20 cellular contexts compared by ENCODE assay signal in genomic region chr5:31936699-31937098, GRCh38.
DNase-seq lines count a peak whose midpoint lies in the region; ATAC-seq and TF ChIP-seq lines count a peak whose summit lies in the region.
"Had no signal": no experiment of that assay in that cellular context is flagged by ENCODE, and none has a peak within 500 bp of the region (broad histone marks: within the 10 kb centered on the region; RNA-seq: fewer than 3 reads in every experiment).

No MANE protein-coding gene starts in this region.

- TF ChIP-seq CTCF in lung (IDR thresholded peaks at IDR 0.05; ENCODE audit: control extremely low read depth, extremely low read depth) (no peak), upper lobe of left lung (IDR thresholded peaks at IDR 0.05) (no peak)

- DNase-seq in NCI-H2107 treated with DMSO at 0.1 percent for 48 hours (lab: John Stamatoyannopoulos, UW; ENCODE audit: unreplicated experiment), result peak; percentile 38
- DNase-seq in NCI-H2107 (lab: John Stamatoyannopoulos, UW), result no peak
- DNase-seq in lung (ENCODE audit: low spot score), result no peak
- no peak for DNase-seq in upper lobe of left lung
- no peak for DNase-seq in NCI-H345 treated with DMSO at 0.1 percent for 48 hours (lab: John Stamatoyannopoulos, UW; ENCODE audit: unreplicated experiment)
- no peak for DNase-seq in GDM1 (lab: John Stamatoyannopoulos, UW)
- DNase-seq: 8988T; activated B cell treated with CpG ODN at 0.5 μM for 24 hours; activated CD4-positive, alpha-beta memory T cell treated with anti-CD3 and anti-CD28 coated beads, Interleukin-2, amount 10 ng/mL, durations not matched to agents 7 days and 5 days; activated naive CD4-positive, alpha-beta T cell treated with Interleukin-2 at 50 U/mL for 16 hours; effector CD4-positive, alpha-beta T cell; glutamatergic neuron; HCEC 1CT; NCI-H1048; NCI-H2029; NCI-H524 treated with DMSO at 0.1 percent for 48 hours; right lobe of liver had no signal

- H3K4me1 ChIP-seq in esophagus (ENCODE audit: control insufficient read depth in 2 of 2, insufficient read depth in 2 of 2, low read length in 1 of 2), result peaks cover 6 to 16% of the 10 kb centered on the region in 2 donors
- peaks cover 9% of the 10 kb centered on the region in 2 donors for H3K4me1 ChIP-seq in lung (ENCODE audit: control insufficient read depth in 2 of 2, insufficient read depth in 2 of 2, low read length in 2 of 2)
- H3K4me1 ChIP-seq in upper lobe of left lung, result peaks cover 4 to 21% (median 15%) of the 10 kb centered on the region in 4 donors
- H3K4me1 ChIP-seq: right lobe of liver had no signal

- no peak for TF ChIP-seq EP300 in upper lobe of left lung (IDR thresholded peaks at IDR 0.05)

- peaks cover 0 to 2% of the 10 kb centered on the region in 2 donors for H3K36me3 ChIP-seq in esophagus (ENCODE audit: control insufficient read depth in 2 of 2, insufficient read depth in 2 of 2, low read length in 1 of 2)
- no peaks in the 10 kb centered on the region for H3K36me3 ChIP-seq in lung (ENCODE audit: control insufficient read depth in 2 of 2, insufficient read depth in 2 of 2, low read length in 2 of 2)
- no peaks in the 10 kb centered on the region for H3K36me3 ChIP-seq in upper lobe of left lung
- H3K36me3 ChIP-seq: right lobe of liver had no signal

- peak overlapping the region; percentile 88 to 97 for H3K27ac ChIP-seq in esophagus (ENCODE audit: low read depth in 2 of 2, low read length in 1 of 2)
- peak overlapping the region in 1 of 2 donors; percentile 37 for H3K27ac ChIP-seq in lung (ENCODE audit: low read depth in 1 of 2, low read length in 1 of 2)
- peak overlapping the region; percentile 16 to 64 (median 53) for H3K27ac ChIP-seq in upper lobe of left lung
- H3K27ac ChIP-seq: right lobe of liver, SK-N-MC had no signal

- no peak for ATAC-seq in lung (ENCODE audit: insufficient read depth, low FRiP score)
- peak; percentile 11 to 12 for ATAC-seq in upper lobe of left lung (ENCODE audit: low FRiP score in 2 of 2)
- ATAC-seq in GM21526 (IDR thresholded peaks at IDR 0.05; ENCODE audit: low FRiP score, unreplicated experiment), result no peak
- ATAC-seq: right lobe of liver had no signal

- no peak for TF ChIP-seq POLR2A in upper lobe of left lung (IDR thresholded peaks at IDR 0.05)

- H3K27me3 ChIP-seq in esophagus (ENCODE audit: control insufficient read depth in 1 of 2, insufficient read depth in 2 of 2, low read length in 2 of 2), result no peaks in the 10 kb centered on the region
- no peaks in the 10 kb centered on the region for H3K27me3 ChIP-seq in lung (ENCODE audit: control insufficient read depth, insufficient read depth)
- no peaks in the 10 kb centered on the region for H3K27me3 ChIP-seq in upper lobe of left lung
- H3K27me3 ChIP-seq: right lobe of liver had no signal

- H3K4me3 ChIP-seq in esophagus (ENCODE audit: low read depth in 1 of 2, low read length in 2 of 2) (peak overlapping the region; percentile 38 to 56), lung (peak overlapping the region; percentile 17), upper lobe of left lung (peak overlapping the region in 3 of 4 donors; percentile 28 to 45 (median 44))
- H3K4me3 ChIP-seq: right lobe of liver, SK-N-MC had no signal

- WGBS in esophagus, 2 donors, result 25 to 41% methylated on average over 5 of the region's 5 CpGs
- WGBS in lung, 2 donors, result 54 to 76% methylated on average over 5 of the region's 5 CpGs
- 58 to 61% methylated on average over 5 of the region's 5 CpGs for WGBS in upper lobe of left lung, 2 donors

- H3K9me3 ChIP-seq in esophagus (ENCODE audit: control insufficient read depth in 2 of 2, insufficient read depth in 1 of 2, low read depth in 1 of 2, low read length in 1 of 2), result no peaks in the 10 kb centered on the region
- H3K9me3 ChIP-seq in lung (ENCODE audit: control insufficient read depth in 2 of 2, insufficient read depth in 1 of 2, low read length in 1 of 2), result peaks cover 0 to 2% of the 10 kb centered on the region in 2 donors
- H3K9me3 ChIP-seq in upper lobe of left lung, result no peaks in the 10 kb centered on the region
- H3K9me3 ChIP-seq: right lobe of liver had no signal

Comparison
In these comparisons a context has a peak if more than half of its experiments do, and no peak if none do; other contexts are left out.
1. ATAC-seq: peak in upper lobe of left lung (2 of 2); none in lung (single experiment) and GM21526 (single experiment).
2. Peak in every context shown above with its lines, with median percentiles within 50 percentile points of each other: H3K4me3 ChIP-seq.